ENCODE assay signal across 25 cellular contexts in genomic region chr2:162749456-162749855, GRCh38.
"Had no signal": no experiment of that assay in that cellular context is flagged by ENCODE, and none has a peak within 500 bp of the region (broad histone marks: within the 10 kb centered on the region; RNA-seq: fewer than 3 reads in every experiment).

No MANE protein-coding gene starts in this region.

- H3K4me3 ChIP-seq: colonic mucosa, coronary artery, dorsolateral prefrontal cortex, esophagus muscularis mucosa, esophagus squamous epithelium, gastrocnemius medialis, gastroesophageal sphincter, heart left ventricle, heart right ventricle had no signal

- H3K27me3 ChIP-seq: colonic mucosa, dorsolateral prefrontal cortex, esophagus muscularis mucosa, esophagus squamous epithelium, foreskin keratinocyte, gastrocnemius medialis, gastroesophageal sphincter, heart left ventricle, heart right ventricle had no signal

- H3K27ac Mint-ChIP-seq: dendritic cell treated with granulocyte-macrophage colony-stimulating factor and Interleukin-4, amounts not matched to agents 40 ng/mL and 50 ng/mL, for 4 days; effector memory CD8-positive, alpha-beta T cell; endodermal cell had no signal

- H3K36me3 ChIP-seq: colonic mucosa, esophagus muscularis mucosa, esophagus squamous epithelium, gastrocnemius medialis, gastroesophageal sphincter, heart left ventricle, heart right ventricle had no signal

- H3K4me3 Mint-ChIP-seq: dendritic cell treated with granulocyte-macrophage colony-stimulating factor and Interleukin-4, amounts not matched to agents 40 ng/mL and 50 ng/mL, for 4 days; effector memory CD8-positive, alpha-beta T cell had no signal

- H3K27me3 Mint-ChIP-seq: dendritic cell treated with granulocyte-macrophage colony-stimulating factor and Interleukin-4, amounts not matched to agents 40 ng/mL and 50 ng/mL, for 4 days; effector memory CD8-positive, alpha-beta T cell had no signal

- ATAC-seq: effector memory CD8-positive, alpha-beta T cell; esophagus mucosa; foreskin keratinocyte; gastrocnemius medialis; gastroesophageal sphincter; heart left ventricle; heart right ventricle had no signal

- H3K27ac ChIP-seq: colonic mucosa, coronary artery, dorsolateral prefrontal cortex, epithelial cell of prostate, esophagus muscularis mucosa, esophagus squamous epithelium, foreskin keratinocyte, gastrocnemius medialis, gastroesophageal sphincter, heart left ventricle, heart right ventricle had no signal

- H3K9me3 ChIP-seq: colonic mucosa, esophagus muscularis mucosa, esophagus squamous epithelium, gastrocnemius medialis, gastroesophageal sphincter, heart left ventricle, heart right ventricle had no signal

- DNase-seq: colonic mucosa; cortex of kidney; dermis blood vessel endothelial cell; dorsolateral prefrontal cortex; effector CD4-positive, alpha-beta T cell; effector CD8-positive, alpha-beta T cell; effector memory CD4-positive, alpha-beta T cell; effector memory CD8-positive, alpha-beta T cell; endodermal cell; erythroblast; esophagus squamous epithelium; foreskin fibroblast; foreskin keratinocyte; foreskin melanocyte; gastrocnemius medialis; glutamatergic neuron; head of caudate nucleus; heart left ventricle; heart right ventricle had no signal

- H3K4me1 ChIP-seq: colonic mucosa, esophagus muscularis mucosa, esophagus squamous epithelium, foreskin keratinocyte, gastrocnemius medialis, gastroesophageal sphincter, heart left ventricle, heart right ventricle had no signal
